In genomic region chr1:108267097-108267496, GRCh38 we compare ENCODE assay signal across 5 cellular contexts. TPM values are rescaled to one million over a fixed set of nuclear protein-coding genes. Genes with fewer than 3 reads are reported as not detected.
"Had no signal": no experiment of that assay in that cellular context is flagged by ENCODE, and none has a peak within 500 bp of the region (broad histone marks: within the 10 kb centered on the region; RNA-seq: fewer than 3 reads in every experiment).

No MANE protein-coding gene starts in this region.

RNA-seq across cellular contexts. Expression of gene NBPF4, which starts 23.2 kb away (rescaled TPM):
- total RNA-seq: GM23338, H1, H9, HT-29, IMR-90 had no signal
- polyA plus RNA-seq: GM23338, H1, IMR-90 had no signal
